ENCODE assay signal across 11 cellular contexts in genomic region chr6:12482386-12482785, GRCh38.
DNase-seq lines count a peak whose midpoint lies in the region; ATAC-seq and TF ChIP-seq lines count a peak whose summit lies in the region.
"Had no signal": no experiment of that assay in that cellular context is flagged by ENCODE, and none has a peak within 500 bp of the region (broad histone marks: within the 10 kb centered on the region; RNA-seq: fewer than 3 reads in every experiment).

No MANE protein-coding gene starts in this region.

- H3K4me2 ChIP-seq in mammary epithelial cell (ENCODE audit: insufficient read depth, low read depth, low read length) = no peak overlapping the region

- H3K9me3 ChIP-seq in breast epithelium (no peaks in the 10 kb centered on the region), mammary epithelial cell (replicated peaks; ENCODE audit: insufficient read depth, low read length) (no peaks in the 10 kb centered on the region)

- intact Hi-C loops in MCF 10A (cut with micrococcal nuclease) = loop anchor here (2.0 kb wide), 1 partner anchor 172 kb away; no protein-coding TSS in a partner anchor
- intact Hi-C loops in breast epithelium (cut with DNase I; ENCODE audit: low total_unique reads) = no loop called here
- intact Hi-C loops in mammary epithelial cell (cut with micrococcal nuclease) = loop anchor here (5.0 to 10.0 kb wide), 3 partner anchors 80 to 898 kb away; no protein-coding TSS in a partner anchor

- no peak overlapping the region for H3K27ac Mint-ChIP-seq in MCF 10A (ENCODE audit: low read depth, unreplicated experiment)
- no peak overlapping the region for H3K27ac Mint-ChIP-seq in progenitor cell of endocrine pancreas

- no peaks in the 10 kb centered on the region for H3K79me2 ChIP-seq in mammary epithelial cell (ENCODE audit: insufficient read depth, low read length)

- H3K9me3 Mint-ChIP-seq in MCF 10A (ENCODE audit: unreplicated experiment) (peaks cover 7% of the 10 kb centered on the region), progenitor cell of endocrine pancreas (ENCODE audit: low read depth) (peaks cover 6% of the 10 kb centered on the region)

- in situ Hi-C loops in mammary epithelial cell (cut with MboI; ENCODE audit: low sequenced_read_pairs in 2 of 2) = loop anchor here in 1 of 2 donors (25.0 kb wide), 1 partner anchor 170 kb away; no protein-coding TSS in a partner anchor

- H3K36me3 ChIP-seq in breast epithelium (no peaks in the 10 kb centered on the region), mammary epithelial cell (ENCODE audit: insufficient read depth, low read length) (no peaks in the 10 kb centered on the region)

- no peak for TF ChIP-seq POLR2A in breast epithelium (IDR thresholded peaks at IDR 0.05)

- BruUV-seq in MCF 10A (replicated peaks; lab: Mats Ljungman, UMichigan) = no TSS peak
- BruUV-seq in mammary epithelial cell (replicated peaks; lab: Mats Ljungman, UMichigan) = no TSS peak

- dilution Hi-C loops in mammary epithelial cell (cut with HindIII; ENCODE audit: low sequenced_read_pairs) = loop anchor here (5.0 to 10.0 kb wide), 2 partner anchors 60 to 188 kb away; partner anchors contain the start of gene EDN1

- no peak overlapping the region for H3K27ac ChIP-seq in breast epithelium
- no peak overlapping the region for H3K27ac ChIP-seq in mammary epithelial cell (ENCODE audit: insufficient read depth, low read depth, low read length)
- H3K27ac ChIP-seq: RWPE1 had no signal

- POLR2A ChIA-PET in MCF 10A (lab: Yijun Ruan, JAX) = interaction anchor here (0.6 to 4.9 kb wide), 6 partner anchors 10 to 196 kb away, joined by 3 to 19 read pairs (median 6); partner anchors contain the start of gene EDN1

- no peak overlapping the region for H3K9ac ChIP-seq in mammary epithelial cell (ENCODE audit: insufficient read depth, low read length)

- peak overlapping the region; percentile 17 for H2AFZ ChIP-seq in mammary epithelial cell (ENCODE audit: low read depth, low read length)

- CTCF ChIA-PET in MCF 10A (lab: Yijun Ruan, JAX) = interaction anchor here (0.7 to 2.1 kb wide), 9 partner anchors 9 to 195 kb away, joined by 3 to 14 read pairs (median 5); partner anchors contain the start of gene EDN1
- CTCF ChIA-PET in mammary epithelial cell (lab: Charles Lee; ENCODE audit: low non-redundant PET) = no interaction called here

- peaks cover 25% of the 10 kb centered on the region for H3K4me1 Mint-ChIP-seq in MCF 10A (ENCODE audit: insufficient read depth, unreplicated experiment)
- H3K4me1 Mint-ChIP-seq in progenitor cell of endocrine pancreas (ENCODE audit: low read depth) = no peaks in the 10 kb centered on the region

- H3K4me3 ChIP-seq in breast epithelium = no peak overlapping the region
- H3K4me3 ChIP-seq in LNCaP clone FGC (ENCODE audit: low read depth, low read length) = no peak overlapping the region
- no peak overlapping the region for H3K4me3 ChIP-seq in mammary epithelial cell (replicated peaks in 1 of 3; ENCODE audit: insufficient read depth in 1 of 3, low read depth in 2 of 3, low read length in 3 of 3)

- H3K4me3 Mint-ChIP-seq in MCF 10A (ENCODE audit: unreplicated experiment) (no peak overlapping the region), progenitor cell of endocrine pancreas (ENCODE audit: low read depth) (no peak overlapping the region)

- H3K27me3 ChIP-seq in breast epithelium (no peaks in the 10 kb centered on the region), mammary epithelial cell (ENCODE audit: insufficient read depth, low read length) (no peaks in the 10 kb centered on the region)

- H4K20me1 ChIP-seq in mammary epithelial cell (ENCODE audit: insufficient read depth, low read length) = no peaks in the 10 kb centered on the region

- no peak for ATAC-seq in GM21381 (IDR thresholded peaks at IDR 0.05; ENCODE audit: unreplicated experiment)
- ATAC-seq: left ventricle myocardium superior had no signal

- H3K36me3 Mint-ChIP-seq in MCF 10A (ENCODE audit: insufficient read depth, unreplicated experiment) (no peaks in the 10 kb centered on the region), progenitor cell of endocrine pancreas (ENCODE audit: insufficient read depth) (no peaks in the 10 kb centered on the region)

- TF ChIP-seq CTCF in MCF 10A (IDR thresholded peaks at IDR 0.05; ENCODE audit: unreplicated experiment) (no peak), breast epithelium (IDR thresholded peaks at IDR 0.05) (no peak), LNCaP clone FGC (IDR thresholded peaks at IDR 0.05; ENCODE audit: control insufficient read depth, extremely low read depth, insufficient read depth) (peak; percentile 25; the same call in 1 of the 2 replicates), mammary epithelial cell (conservative IDR thresholded peaks at IDR 0.05 in 1 of 2, IDR thresholded peaks at IDR 0.05 in 1 of 2; ENCODE audit: extremely low read depth in 1 of 2, insufficient read depth in 1 of 2, low read depth in 1 of 2, low read length in 2 of 2) (peak; percentile 29 to 47), progenitor cell of endocrine pancreas (IDR thresholded peaks at IDR 0.05; ENCODE audit: unreplicated experiment) (peak; percentile 37)

- no peaks in the 10 kb centered on the region for H3K4me1 ChIP-seq in breast epithelium
- H3K4me1 ChIP-seq in mammary epithelial cell (ENCODE audit: insufficient read depth, low read length) = peaks cover 30% of the 10 kb centered on the region

- H3K27me3 Mint-ChIP-seq in MCF 10A (ENCODE audit: insufficient read depth, unreplicated experiment) (no peaks in the 10 kb centered on the region), progenitor cell of endocrine pancreas (no peaks in the 10 kb centered on the region)

- DNase-seq in MCF 10A (ENCODE audit: unreplicated experiment) = peak; percentile 21
- no peak for DNase-seq in breast epithelium (ENCODE audit: low spot score in 2 of 2)
- no peak for DNase-seq in LNCaP clone FGC (ENCODE audit: low read depth)
- DNase-seq in mammary epithelial cell = no peak
- no peak for DNase-seq in progenitor cell of endocrine pancreas (ENCODE audit: low spot score, unreplicated experiment)
- DNase-seq in DMS153 (lab: John Stamatoyannopoulos, UW) = no peak
- DNase-seq in stimulated activated naive CD4-positive, alpha-beta T cell treated with Interleukin-2 at 50 U/mL for 16 hours (lab: John Stamatoyannopoulos, UW) = no peak
- DNase-seq: left ventricle myocardium superior, NCI-H2107 had no signal

Comparison
In these comparisons a context has a peak if more than half of its experiments do, and no peak if none do; other contexts are left out.
1. CTCF ChIP-seq: peak in LNCaP clone FGC (single experiment), mammary epithelial cell (2 of 2) and progenitor cell of endocrine pancreas (single experiment); none in MCF 10A (single experiment) and breast epithelium (0 of 3).